ENCODE assay signal across 2 cellular contexts in the genomic region with DNA sequence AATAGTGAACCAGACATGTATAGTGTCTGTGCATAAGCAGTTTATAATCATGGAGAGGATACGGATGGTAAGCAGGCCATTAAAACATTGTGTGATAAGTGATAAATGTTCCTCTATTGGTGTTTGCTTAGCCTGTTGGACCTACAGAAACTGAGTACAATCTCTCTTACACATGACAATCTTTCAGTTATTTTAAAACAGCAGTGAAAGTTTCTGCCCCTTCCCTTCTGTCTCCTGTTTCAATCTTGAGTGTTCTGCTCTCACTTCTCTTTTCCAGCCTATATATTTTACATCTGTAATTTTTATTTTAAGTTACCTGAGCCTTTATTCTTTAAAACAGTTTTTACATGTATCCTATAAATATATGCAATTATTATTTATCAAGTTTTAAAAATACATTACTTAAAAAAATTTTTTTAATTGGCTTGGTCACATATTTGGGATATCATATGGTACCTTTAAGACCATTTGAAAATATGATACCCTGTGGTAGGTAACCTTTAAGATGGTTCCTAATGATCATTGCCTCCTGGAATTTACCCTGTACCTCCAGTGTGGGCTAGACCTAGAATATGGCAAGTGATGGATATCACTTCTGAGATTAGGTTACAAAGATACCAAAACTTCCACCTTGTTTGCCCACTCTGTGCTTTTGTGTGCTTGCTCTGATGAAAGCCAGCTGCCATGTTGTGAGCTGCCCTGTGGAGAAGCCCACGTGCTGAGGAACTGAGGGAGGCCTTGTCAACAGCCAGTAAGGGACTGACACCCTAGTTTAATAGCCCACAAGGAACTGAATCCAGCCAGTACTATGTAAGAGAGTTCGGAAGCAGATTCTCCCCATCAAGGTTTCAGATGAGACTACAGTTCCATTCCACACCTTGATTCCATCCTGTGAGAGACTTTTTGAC.
TF ChIP-seq lines count a peak whose summit lies in the region.

No MANE protein-coding gene starts in this region.

TF ChIP-seq in HepG2, 621 proteins besides CTCF, POLR2A, EP300 and RAD21:
- TF ChIP-seq ZNF788 (CRISPR knock-in tag; IDR thresholded peaks at IDR 0.05; ENCODE audit: borderline replicate concordance) (no peak), RBM22 (optimal IDR thresholded peaks at IDR 0.05; ENCODE audit: low read length) (peak; percentile 12)
- TF ChIP-seq, protein P1, sequence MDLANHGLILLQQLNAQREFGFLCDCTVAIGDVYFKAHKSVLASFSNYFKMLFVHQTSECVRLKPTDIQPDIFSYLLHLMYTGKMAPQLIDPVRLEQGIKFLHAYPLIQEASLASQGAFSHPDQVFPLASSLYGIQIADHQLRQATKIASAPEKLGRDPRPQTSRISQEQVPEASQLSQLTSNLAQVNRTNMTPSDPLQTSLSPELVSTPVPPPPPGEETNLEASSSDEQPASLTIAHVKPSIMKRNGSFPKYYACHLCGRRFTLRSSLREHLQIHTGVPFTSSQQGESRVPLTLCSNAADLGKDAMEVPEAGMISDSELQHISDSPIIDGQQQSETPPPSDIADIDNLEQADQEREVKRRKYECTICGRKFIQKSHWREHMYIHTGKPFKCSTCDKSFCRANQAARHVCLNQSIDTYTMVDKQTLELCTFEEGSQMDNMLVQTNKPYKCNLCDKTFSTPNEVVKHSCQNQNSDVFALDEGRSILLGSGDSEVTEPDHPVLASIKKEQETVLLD (CRISPR knock-in tag; IDR thresholded peaks at IDR 0.05; ENCODE audit: low read depth): no peak

TF ChIP-seq in SK-N-SH, 30 proteins besides CTCF, POLR2A, EP300 and RAD21:
- TF ChIP-seq GABPA (IDR thresholded peaks at IDR 0.05; ENCODE audit: low read depth) (no peak), FOXJ3 (CRISPR knock-in tag; IDR thresholded peaks at IDR 0.05) (no peak), RFX5 (IDR thresholded peaks at IDR 0.05; ENCODE audit: low read length) (no peak), JUND (IDR thresholded peaks at IDR 0.05) (no peak), TCF12 (IDR thresholded peaks at IDR 0.05) (no peak), RXRA (IDR thresholded peaks at IDR 0.05; ENCODE audit: borderline replicate concordance, low read depth) (no peak), RCOR1 (IDR thresholded peaks at IDR 0.05; ENCODE audit: low read length) (no peak), SIN3A (IDR thresholded peaks at IDR 0.05; ENCODE audit: borderline replicate concordance, low read depth, low read length) (no peak), CHD2 (IDR thresholded peaks at IDR 0.05; ENCODE audit: low read length, partially characterized antibody) (no peak), EZH2phosphoT487 (IDR thresholded peaks at IDR 0.05; ENCODE audit: borderline replicate concordance, low read depth) (no peak)
- TF ChIP-seq, protein P2, sequence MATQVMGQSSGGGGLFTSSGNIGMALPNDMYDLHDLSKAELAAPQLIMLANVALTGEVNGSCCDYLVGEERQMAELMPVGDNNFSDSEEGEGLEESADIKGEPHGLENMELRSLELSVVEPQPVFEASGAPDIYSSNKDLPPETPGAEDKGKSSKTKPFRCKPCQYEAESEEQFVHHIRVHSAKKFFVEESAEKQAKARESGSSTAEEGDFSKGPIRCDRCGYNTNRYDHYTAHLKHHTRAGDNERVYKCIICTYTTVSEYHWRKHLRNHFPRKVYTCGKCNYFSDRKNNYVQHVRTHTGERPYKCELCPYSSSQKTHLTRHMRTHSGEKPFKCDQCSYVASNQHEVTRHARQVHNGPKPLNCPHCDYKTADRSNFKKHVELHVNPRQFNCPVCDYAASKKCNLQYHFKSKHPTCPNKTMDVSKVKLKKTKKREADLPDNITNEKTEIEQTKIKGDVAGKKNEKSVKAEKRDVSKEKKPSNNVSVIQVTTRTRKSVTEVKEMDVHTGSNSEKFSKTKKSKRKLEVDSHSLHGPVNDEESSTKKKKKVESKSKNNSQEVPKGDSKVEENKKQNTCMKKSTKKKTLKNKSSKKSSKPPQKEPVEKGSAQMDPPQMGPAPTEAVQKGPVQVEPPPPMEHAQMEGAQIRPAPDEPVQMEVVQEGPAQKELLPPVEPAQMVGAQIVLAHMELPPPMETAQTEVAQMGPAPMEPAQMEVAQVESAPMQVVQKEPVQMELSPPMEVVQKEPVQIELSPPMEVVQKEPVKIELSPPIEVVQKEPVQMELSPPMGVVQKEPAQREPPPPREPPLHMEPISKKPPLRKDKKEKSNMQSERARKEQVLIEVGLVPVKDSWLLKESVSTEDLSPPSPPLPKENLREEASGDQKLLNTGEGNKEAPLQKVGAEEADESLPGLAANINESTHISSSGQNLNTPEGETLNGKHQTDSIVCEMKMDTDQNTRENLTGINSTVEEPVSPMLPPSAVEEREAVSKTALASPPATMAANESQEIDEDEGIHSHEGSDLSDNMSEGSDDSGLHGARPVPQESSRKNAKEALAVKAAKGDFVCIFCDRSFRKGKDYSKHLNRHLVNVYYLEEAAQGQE (IDR thresholded peaks at IDR 0.05; ENCODE audit: low read depth, low read length): no peak
- TF ChIP-seq, protein P3, sequence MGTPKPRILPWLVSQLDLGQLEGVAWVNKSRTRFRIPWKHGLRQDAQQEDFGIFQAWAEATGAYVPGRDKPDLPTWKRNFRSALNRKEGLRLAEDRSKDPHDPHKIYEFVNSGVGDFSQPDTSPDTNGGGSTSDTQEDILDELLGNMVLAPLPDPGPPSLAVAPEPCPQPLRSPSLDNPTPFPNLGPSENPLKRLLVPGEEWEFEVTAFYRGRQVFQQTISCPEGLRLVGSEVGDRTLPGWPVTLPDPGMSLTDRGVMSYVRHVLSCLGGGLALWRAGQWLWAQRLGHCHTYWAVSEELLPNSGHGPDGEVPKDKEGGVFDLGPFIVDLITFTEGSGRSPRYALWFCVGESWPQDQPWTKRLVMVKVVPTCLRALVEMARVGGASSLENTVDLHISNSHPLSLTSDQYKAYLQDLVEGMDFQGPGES (IDR thresholded peaks at IDR 0.05; ENCODE audit: low read depth, low read length): no peak
- TF ChIP-seq, protein P4, sequence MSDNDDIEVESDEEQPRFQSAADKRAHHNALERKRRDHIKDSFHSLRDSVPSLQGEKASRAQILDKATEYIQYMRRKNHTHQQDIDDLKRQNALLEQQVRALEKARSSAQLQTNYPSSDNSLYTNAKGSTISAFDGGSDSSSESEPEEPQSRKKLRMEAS (IDR thresholded peaks at IDR 0.05; ENCODE audit: low read depth): no peak
